In the genomic region with DNA sequence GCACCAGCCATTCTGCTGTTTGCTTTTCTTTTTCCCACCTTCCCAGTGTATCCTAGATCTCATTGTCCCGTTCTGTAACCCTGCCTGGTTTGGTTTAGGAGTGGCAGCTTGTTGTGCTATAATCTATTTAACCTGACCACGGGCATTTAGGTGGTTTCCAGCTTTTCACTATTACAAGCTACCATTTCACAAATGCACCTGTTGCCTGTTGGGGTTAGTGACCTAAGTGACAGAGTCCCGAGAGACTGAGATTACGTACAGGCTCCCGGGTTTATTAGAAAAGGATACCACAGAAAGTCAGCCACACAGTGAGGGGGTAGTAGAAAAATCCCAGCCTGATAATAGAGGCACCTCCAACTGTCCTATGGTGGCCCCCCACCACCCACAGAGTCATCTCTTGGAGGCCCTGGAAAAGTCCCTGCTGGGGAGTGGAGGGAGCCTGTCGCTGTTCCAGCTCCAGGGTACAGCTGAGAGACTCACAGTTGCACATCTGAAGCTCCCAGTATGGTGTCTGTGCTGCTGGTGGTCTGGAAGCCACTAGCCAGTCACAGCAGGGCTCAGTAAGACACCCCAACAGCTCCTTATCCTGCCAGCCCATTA, we compare ENCODE assay signal across 9 cellular contexts. TPM values are rescaled to one million over a fixed set of nuclear protein-coding genes. Genes with fewer than 3 reads are reported as not detected.
A peak's percentile ranks its signal among the peaks of the same experiment; 100 is the strongest.
DNase-seq lines count a peak whose midpoint lies in the region; ATAC-seq, FAIRE-seq and TF ChIP-seq lines count a peak whose summit lies in the region.
"Had no signal": no experiment of that assay in that cellular context is flagged by ENCODE, and none has a peak within 500 bp of the region (broad histone marks: within the 10 kb centered on the region; RNA-seq: fewer than 3 reads in every experiment).

No MANE protein-coding gene starts in this region.

- H3K27me3 ChIP-seq in suprapubic skin, result no peaks in the 10 kb centered on the region

- intact Hi-C loops in activated CD4-positive, alpha-beta memory T cell treated with anti-CD3 and anti-CD28 coated beads for 36 hours (cut with micrococcal nuclease), result loop anchor here (1.0 to 10.0 kb wide), 15 partner anchors 8 to 1119 kb away; partner anchors contain the start of genes SNN and ZC3H7A

- peaks cover 10% of the 10 kb centered on the region for H3K4me1 ChIP-seq in suprapubic skin

- 86% methylated on average over 5 of the region's 6 CpGs for WGBS in suprapubic skin

- H3K4me1 Mint-ChIP-seq in activated CD4-positive, alpha-beta memory T cell treated with anti-CD3 and anti-CD28 coated beads for 36 hours (ENCODE audit: low read depth), result peaks cover 73% of the 10 kb centered on the region

- POLR2A ChIA-PET in activated CD4-positive, alpha-beta memory T cell treated with anti-CD3 and anti-CD28 coated beads for 36 hours (lab: Charles Lee), result interaction anchor here (0.9 to 5.8 kb wide), 30 partner anchors 9 to 414 kb away, joined by 3 to 93 read pairs (median 7); partner anchors contain the start of gene SOCS1

- H3K9me3 Mint-ChIP-seq in activated CD4-positive, alpha-beta memory T cell treated with anti-CD3 and anti-CD28 coated beads for 36 hours, result peaks cover 12% of the 10 kb centered on the region

- no peaks in the 10 kb centered on the region for H3K9me3 ChIP-seq in suprapubic skin

- DNase-seq in GM12865 (ENCODE audit: low read depth), result peak; percentile 94
- DNase-seq in GM19239 (ENCODE audit: insufficient read length, low spot score), result peak; percentile 56
- peak; percentile 79 for DNase-seq in activated CD4-positive, alpha-beta memory T cell treated with anti-CD3 and anti-CD28 coated beads for 36 hours
- no peak for DNase-seq in NCI-H748 (lab: John Stamatoyannopoulos, UW; ENCODE audit: unreplicated experiment)
- DNase-seq in suprapubic skin (ENCODE audit: low spot score in 2 of 2), result no peak
- DNase-seq in ureter (ENCODE audit: low spot score), result no peak
- no peak for DNase-seq in T-helper 9 cell
- DNase-seq: NCI-H1436 treated with DMSO at 0.1 percent for 48 hours had no signal

- peak overlapping the region; percentile 34 for H3K4me3 Mint-ChIP-seq in activated CD4-positive, alpha-beta memory T cell treated with anti-CD3 and anti-CD28 coated beads for 36 hours

- CTCF ChIA-PET in activated CD4-positive, alpha-beta memory T cell treated with anti-CD3 and anti-CD28 coated beads for 36 hours (lab: Charles Lee), result interaction anchor here (0.7 to 6.5 kb wide), 27 partner anchors 8 to 749 kb away, joined by 3 to 118 read pairs (median 14); partner anchors contain the start of gene SOCS1

- FAIRE-seq in GM19239 (lab: Jason Lieb, UNC), result peak; percentile 89

- ATAC-seq in HG03039 (IDR thresholded peaks at IDR 0.05; ENCODE audit: unreplicated experiment), result peak; percentile 46

- peaks cover 24% of the 10 kb centered on the region for H3K36me3 ChIP-seq in suprapubic skin

- peaks cover 47% of the 10 kb centered on the region for H3K36me3 Mint-ChIP-seq in activated CD4-positive, alpha-beta memory T cell treated with anti-CD3 and anti-CD28 coated beads for 36 hours

- TF ChIP-seq CTCF in GM12865 (IDR thresholded peaks at IDR 0.05; ENCODE audit: insufficient read depth, low read depth, low read length, missing control alignments) (no peak), suprapubic skin (IDR thresholded peaks at IDR 0.05) (no peak)

- H3K27ac ChIP-seq in suprapubic skin, result no peak overlapping the region

- no peak for TF ChIP-seq EP300 in suprapubic skin (IDR thresholded peaks at IDR 0.05)

- no peaks in the 10 kb centered on the region for H3K27me3 Mint-ChIP-seq in activated CD4-positive, alpha-beta memory T cell treated with anti-CD3 and anti-CD28 coated beads for 36 hours

- H3K27ac Mint-ChIP-seq in activated CD4-positive, alpha-beta memory T cell treated with anti-CD3 and anti-CD28 coated beads for 36 hours, result peak overlapping the region; percentile 98

- H3K4me3 ChIP-seq in GM12865 (ENCODE audit: low read depth, low read length), result peak overlapping the region; percentile 33
- no peak overlapping the region for H3K4me3 ChIP-seq in suprapubic skin

- TF ChIP-seq POLR2A in suprapubic skin (IDR thresholded peaks at IDR 0.05), result no peak

RNA-seq across cellular contexts. Expression of gene CLEC16A, which starts 21.2 kb away (rescaled TPM):
- total RNA-seq in activated CD4-positive, alpha-beta memory T cell treated with anti-CD3 and anti-CD28 coated beads for 36 hours, result 10 to 100 TPM; 25.5 to 26.7 TPM
- total RNA-seq in suprapubic skin (10 to 100 TPM; 37.2 to 62.3 (median 39.0) TPM), ureter (38.8 TPM)

RNA-seq across cellular contexts. Expression of gene DEXI, which starts 23.3 kb away (rescaled TPM):
- 10 to 100 TPM; 35.1 to 38.2 TPM for total RNA-seq in activated CD4-positive, alpha-beta memory T cell treated with anti-CD3 and anti-CD28 coated beads for 36 hours
- total RNA-seq in suprapubic skin (10 to 100 TPM; 35.9 to 72.7 (median 58.3) TPM), ureter (33.9 TPM)

Comparison
In these comparisons a context has a peak if more than half of its experiments do, and no peak if none do; other contexts are left out.
1. DNase-seq: peak in GM12865 (single experiment), GM19239 (single experiment) and activated CD4-positive, alpha-beta memory T cell treated with anti-CD3 and anti-CD28 coated beads for 36 hours (single experiment); none in NCI-H748 (single experiment), suprapubic skin (0 of 2), ureter (single experiment) and T-helper 9 cell (single experiment).